ENCODE assay signal across 8 cellular contexts in the genomic region with DNA sequence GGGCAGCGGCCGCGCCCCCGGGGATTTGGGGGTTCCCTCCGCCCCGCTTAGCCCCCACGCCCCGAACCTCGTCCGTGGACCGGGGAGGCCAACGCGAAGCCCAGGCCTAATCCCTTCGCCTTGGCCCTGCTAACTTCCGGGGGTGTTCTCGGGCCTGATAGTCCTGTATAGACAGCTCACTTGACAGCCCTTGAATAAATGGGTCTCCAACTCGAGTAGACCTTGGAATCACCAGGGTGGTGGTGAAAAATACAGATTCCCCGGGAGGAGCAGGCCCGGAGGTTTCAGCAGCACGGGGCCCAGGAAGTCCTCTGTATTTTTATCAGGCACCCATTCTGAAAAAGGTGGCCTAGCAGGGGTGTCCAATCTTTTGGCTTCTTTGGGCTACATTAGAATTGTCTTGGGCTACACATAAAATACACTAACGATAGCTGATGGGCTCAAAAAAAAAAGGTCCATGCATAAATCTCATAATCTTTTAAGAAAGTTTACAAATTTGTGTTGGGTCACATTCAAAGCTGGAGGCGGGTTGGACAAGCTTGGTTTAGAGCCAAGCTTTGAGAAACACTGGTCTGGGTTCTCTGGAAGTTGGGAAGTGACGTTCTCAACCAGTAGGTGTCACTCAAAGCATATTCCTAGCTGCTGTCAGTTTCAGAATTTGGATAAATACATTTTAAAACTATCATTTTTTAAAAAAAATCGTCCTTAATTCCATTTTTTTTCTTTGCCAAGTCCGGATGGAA.
A peak's percentile ranks its signal among the peaks of the same experiment; 100 is the strongest.
DNase-seq lines count a peak whose midpoint lies in the region; ATAC-seq, FAIRE-seq and TF ChIP-seq lines count a peak whose summit lies in the region.

No MANE protein-coding gene starts in this region.

- peak; percentile 83 to 85 for TF ChIP-seq RAD21 in K562 (CRISPR knock-in tag; conservative IDR thresholded peaks at IDR 0.05 in 1 of 2, IDR thresholded peaks at IDR 0.05 in 1 of 2)

- peak overlapping the region; percentile 85 for H2AFZ ChIP-seq in K562 (ENCODE audit: low read depth, low read length)

- no peaks in the 10 kb centered on the region for H3K4me1 ChIP-seq in RWPE2 (ENCODE audit: insufficient read depth, poor library complexity, severe bottlenecking)
- H3K4me1 ChIP-seq in K562 (replicated peaks in 1 of 2; ENCODE audit: control insufficient read depth in 2 of 2, insufficient read depth in 2 of 2, low read length in 2 of 2), result peaks cover 18 to 26% of the 10 kb centered on the region in 2 experiments

- no peaks in the 10 kb centered on the region for H3K9me1 ChIP-seq in K562 (ENCODE audit: control insufficient read depth, insufficient read depth, low read length)

- H3K27me3 ChIP-seq in RWPE2 (ENCODE audit: insufficient read depth, poor library complexity, severe bottlenecking), result peaks cover 7% of the 10 kb centered on the region
- H3K27me3 ChIP-seq in K562 (ENCODE audit: control insufficient read depth in 2 of 2, insufficient read depth in 2 of 2, low read length in 2 of 2), result peaks cover 4 to 7% of the 10 kb centered on the region in 2 experiments; a peak in 4 of 5 replicates

- CTCF ChIA-PET in K562 (lab: Yijun Ruan, JAX; ENCODE audit: low intra/inter-chr PET ratio), result interaction anchor here (0.6 to 2.5 kb wide), 4 partner anchors 12 to 1459 kb away, joined by 3 to 7 read pairs (median 5); no protein-coding TSS in a partner anchor

- no peaks in the 10 kb centered on the region for H3K36me3 ChIP-seq in RWPE2 (ENCODE audit: low read depth)
- H3K36me3 ChIP-seq in K562 (ENCODE audit: control insufficient read depth, insufficient read depth, low read length), result no peaks in the 10 kb centered on the region

- peak overlapping the region; percentile 22 to 88; a peak in 2 of 4 replicates for H3K9ac ChIP-seq in K562 (ENCODE audit: insufficient read depth in 1 of 2, low read depth in 2 of 2, low read length in 2 of 2)

- DNase-seq in activated naive CD4-positive, alpha-beta T cell treated with Interleukin-2 at 50 U/mL for 16 hours, result peak; percentile 26
- DNase-seq in activated naive CD4-positive, alpha-beta T cell (lab: John Stamatoyannopoulos, UW), result no peak
- DNase-seq in HCEC 1CT, result peak; percentile 77
- DNase-seq in LNCaP clone FGC (ENCODE audit: low read depth), result peak; percentile 41
- DNase-seq in RWPE2 (ENCODE audit: low spot score), result no peak
- DNase-seq in K562 (ENCODE audit: extremely low read depth in 1 of 4, low spot score in 3 of 4), result peak; percentile 77 to 88 (median 80)
- peak in 38 of 51 donors; percentile 4 to 81 (median 44) for DNase-seq in hypothalamus (lab: John Stamatoyannopoulos, UW)
- DNase-seq in retina, result peak; percentile 80

- TF ChIP-seq POLR2A in K562 (conservative IDR thresholded peaks at IDR 0.05), result no peak

- no peaks in the 10 kb centered on the region for H4K20me1 ChIP-seq in K562 (replicated peaks; ENCODE audit: control insufficient read depth, insufficient read depth, low read length)

- no TSS peak for BruUV-seq in K562 (replicated peaks; lab: Mats Ljungman, UMichigan)

- WGBS in K562 (ENCODE audit: insufficient coverage, low coverage, missing lambda C conversion rate), result 5% methylated on average over 19 of the region's 25 CpGs

- intact Hi-C loops in K562 (cut with micrococcal nuclease), result loop anchor here (1.0 to 10.0 kb wide), 5 partner anchors 20 to 1997 kb away; no protein-coding TSS in a partner anchor

- peak overlapping the region; percentile 20 for H3K27ac ChIP-seq in RWPE2 (ENCODE audit: poor library complexity, severe bottlenecking)
- H3K27ac ChIP-seq in K562 (ENCODE audit: extremely low read depth, low read depth, low read length), result peak overlapping the region; percentile 63; the same call in 2 of the 3 replicates

- peak overlapping the region; percentile 49; the same call in 1 of the 2 replicates for H3K4me3 ChIP-seq in LNCaP clone FGC (ENCODE audit: low read depth, low read length)
- peak overlapping the region; percentile 58 for H3K4me3 ChIP-seq in RWPE2 (ENCODE audit: severe bottlenecking)
- H3K4me3 ChIP-seq in K562, result 0 out of 2 replicates have a peak overlapping the region, but pooled peaks have one; percentile 47

- H3K9me3 ChIP-seq in RWPE2 (ENCODE audit: severe bottlenecking) (no peaks in the 10 kb centered on the region), K562 (replicated peaks; ENCODE audit: control insufficient read depth, insufficient read depth, low read depth, low read length) (no peaks in the 10 kb centered on the region)

- H3K4me2 ChIP-seq in K562 (ENCODE audit: insufficient read depth, low read length), result peak overlapping the region; percentile 53; the same call in 1 of the 2 replicates

- POLR2A ChIA-PET in K562 (lab: Yijun Ruan, JAX), result interaction anchor here (0.5 to 1.6 kb wide), 14 partner anchors 8 to 528 kb away, joined by 3 to 5 read pairs (median 3); no protein-coding TSS in a partner anchor

- no peak for TF ChIP-seq EP300 in K562 (IDR thresholded peaks at IDR 0.05; ENCODE audit: low read length)

- ATAC-seq in RWPE2 (ENCODE audit: low read depth) (peak; percentile 47; the same call in 2 of the 3 replicates), K562 (peak; percentile 82)

- in situ Hi-C loops in K562 (cut with MboI), result no loop called here

- FAIRE-seq in K562 (lab: Jason Lieb, UNC), result peak; percentile 97

- peak; percentile 71 for TF ChIP-seq CTCF in LNCaP clone FGC (IDR thresholded peaks at IDR 0.05; ENCODE audit: control insufficient read depth, extremely low read depth, insufficient read depth)
- peak; percentile 92 for TF ChIP-seq CTCF in RWPE2 (IDR thresholded peaks at IDR 0.05; ENCODE audit: poor library complexity, severe bottlenecking)
- peak; percentile 71 to 95 (median 78) for TF ChIP-seq CTCF in K562 (IDR thresholded peaks at IDR 0.05 in 2 of 3, conservative IDR thresholded peaks at IDR 0.05 in 1 of 3; ENCODE audit: insufficient read depth in 2 of 3, low read depth in 1 of 3, low read length in 3 of 3)

- H3K79me2 ChIP-seq in K562 (ENCODE audit: control insufficient read depth, insufficient read depth, low read length), result peaks cover 16% of the 10 kb centered on the region; the same call in 2 of the 3 replicates

TF ChIP-seq in K562, 482 proteins besides CTCF, POLR2A, EP300 and RAD21 (continues in another document):
- peak; percentile 84 for TF ChIP-seq DEAF1 (CRISPR knock-in tag; IDR thresholded peaks at IDR 0.05)
- TF ChIP-seq KLF1 (tag; IDR thresholded peaks at IDR 0.05), result no peak
- TF ChIP-seq ZNF583 (CRISPR knock-in tag; IDR thresholded peaks at IDR 0.05), result peak; percentile 34; the same call in 1 of the 2 replicates
- TF ChIP-seq ZNF764 (CRISPR knock-in tag; IDR thresholded peaks at IDR 0.05; ENCODE audit: low read depth), result no peak
- peak; percentile 77; the same call in 1 of the 2 replicates for TF ChIP-seq GABPA (tag; conservative IDR thresholded peaks at IDR 0.05; ENCODE audit: low read depth)
- TF ChIP-seq UBTF (IDR thresholded peaks at IDR 0.05; ENCODE audit: borderline replicate concordance in 1 of 2, low read depth in 2 of 2, low read length in 2 of 2), result 0 out of 4 replicates have a peak, but pooled peaks of 1 of the 2 experiments have one; percentile 41
- peak; percentile 27; the same call in 1 of the 2 replicates for TF ChIP-seq ERF (CRISPR knock-in tag; IDR thresholded peaks at IDR 0.05)
- 0 out of 2 replicates have a peak, but pooled peaks have one; percentile 28 for TF ChIP-seq EP400 (IDR thresholded peaks at IDR 0.05)
- TF ChIP-seq TFAP4 (CRISPR knock-in tag; IDR thresholded peaks at IDR 0.05; ENCODE audit: borderline replicate concordance), result 0 out of 2 replicates have a peak, but pooled peaks have one; percentile 9

Comparison
In these comparisons a context has a peak if more than half of its experiments do, and no peak if none do; other contexts are left out.
1. DNase-seq: peak in activated naive CD4-positive, alpha-beta T cell treated with Interleukin-2 at 50 U/mL for 16 hours (single experiment), HCEC 1CT (single experiment), LNCaP clone FGC (single experiment), K562 (4 of 4), hypothalamus (38 of 51) and retina (single experiment); none in activated naive CD4-positive, alpha-beta T cell (0 of 4) and RWPE2 (single experiment).
2. Peak in every context shown above with its lines, with median percentiles within 50 percentile points of each other: H3K4me3 ChIP-seq and CTCF ChIP-seq.